31 cellular contexts compared by ENCODE assay signal in the genomic region with DNA sequence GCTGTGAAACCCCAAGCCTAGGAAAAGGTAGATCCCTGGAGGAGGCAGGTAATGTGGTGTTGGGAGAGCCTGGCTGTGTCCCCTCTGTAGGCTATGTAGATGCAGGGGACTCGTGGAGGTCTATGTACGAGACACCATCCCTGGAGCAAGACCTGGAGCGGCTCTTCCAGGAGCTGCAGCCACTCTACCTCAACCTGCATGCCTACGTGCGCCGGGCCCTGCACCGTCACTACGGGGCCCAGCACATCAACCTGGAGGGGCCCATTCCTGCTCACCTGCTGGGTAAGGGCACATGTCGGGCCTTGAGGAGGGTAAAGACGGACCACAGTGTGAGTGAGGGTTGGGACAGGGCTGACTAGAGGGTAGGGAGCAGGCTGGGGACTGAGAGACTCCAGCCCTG. TPM values are rescaled to one million over a fixed set of nuclear protein-coding genes. Genes with fewer than 3 reads are reported as not detected.
"Had no signal": no experiment of that assay in that cellular context is flagged by ENCODE, and none has a peak within 500 bp of the region (broad histone marks: within the 10 kb centered on the region; RNA-seq: fewer than 3 reads in every experiment).

No MANE protein-coding gene starts in this region.

- H3K4me1 ChIP-seq: gastrocnemius medialis, heart left ventricle, left lung, neural progenitor cell, psoas muscle, sigmoid colon, tibial nerve, vagina had no signal

- H3K4me2 ChIP-seq: hepatocyte, neural progenitor cell had no signal

- H3K4me3 Mint-ChIP-seq: naive thymus-derived CD4-positive, alpha-beta T cell; nephron; neural progenitor cell; stimulated activated memory B cell treated with anti-CD40 and anti-IgM and Interleukin-4, amounts not matched to agents 10 μg/mL and 1 μg/mL and 100 μg/mL, for 72 hours had no signal

- H3K27ac ChIP-seq: dorsolateral prefrontal cortex, gastrocnemius medialis, heart left ventricle, hepatocyte, neural progenitor cell, ovary, psoas muscle, sigmoid colon, thoracic aorta, tibial nerve, vagina had no signal

- H3K27ac Mint-ChIP-seq: nephron; neural progenitor cell; stimulated activated memory B cell treated with anti-CD40 and anti-IgM and Interleukin-4, amounts not matched to agents 10 μg/mL and 1 μg/mL and 100 μg/mL, for 72 hours had no signal

- H3K27me3 Mint-ChIP-seq: naive thymus-derived CD4-positive, alpha-beta T cell; stimulated activated memory B cell treated with anti-CD40 and anti-IgM and Interleukin-4, amounts not matched to agents 10 μg/mL and 1 μg/mL and 100 μg/mL, for 72 hours had no signal

- H3K79me2 ChIP-seq: hepatocyte had no signal

- H3K27me3 ChIP-seq: dorsolateral prefrontal cortex, gastrocnemius medialis, heart left ventricle, hepatocyte, left lung, neural progenitor cell, ovary, sigmoid colon, tibial nerve, vagina had no signal

- H3K36me3 ChIP-seq: gastrocnemius medialis, left lung, neural progenitor cell, ovary, sigmoid colon, thoracic aorta, tibial nerve, vagina had no signal

- H3K9me3 Mint-ChIP-seq: nephron; neural progenitor cell; stimulated activated memory B cell treated with anti-CD40 and anti-IgM and Interleukin-4, amounts not matched to agents 10 μg/mL and 1 μg/mL and 100 μg/mL, for 72 hours had no signal

- H3K4me1 Mint-ChIP-seq: nephron, neural progenitor cell had no signal

- H2AFZ ChIP-seq: hepatocyte, neural progenitor cell had no signal

- H3K36me3 Mint-ChIP-seq: naive thymus-derived CD4-positive, alpha-beta T cell; neural progenitor cell; stimulated activated memory B cell treated with anti-CD40 and anti-IgM and Interleukin-4, amounts not matched to agents 10 μg/mL and 1 μg/mL and 100 μg/mL, for 72 hours had no signal

- ATAC-seq: gastrocnemius medialis; heart left ventricle; left cardiac atrium; left lung; naive thymus-derived CD4-positive, alpha-beta T cell; psoas muscle; right cardiac atrium; stimulated activated memory B cell treated with anti-CD40 and anti-IgM and Interleukin-4, amounts not matched to agents 10 μg/mL and 1 μg/mL and 100 μg/mL, for 72 hours; stimulated activated naive CD8-positive, alpha-beta T cell treated with anti-CD3 and anti-CD28 coated beads, Interleukin-15, Interleukin-2, amounts not matched to agents 100 U/mL and 50 U/mL, for 24 hours had no signal

- DNase-seq: cortex of kidney; dorsolateral prefrontal cortex; effector CD4-positive, alpha-beta T cell; foreskin fibroblast; gastrocnemius medialis; left cardiac atrium; left lung; mesendoderm; midbrain; naive thymus-derived CD4-positive, alpha-beta T cell; nucleus accumbens; ovary; psoas muscle; sigmoid colon; stimulated activated CD4-positive, alpha-beta T cell treated with anti-CD3 and anti-CD28 coated beads, Interleukin-2, amount 100 ng/mL, for 24 hours; stimulated activated CD4-positive, alpha-beta T cell treated with anti-CD3 and anti-CD28 coated beads, Interleukin-4, amount 100 ng/mL, for 24 hours; stimulated activated naive CD8-positive, alpha-beta T cell treated with anti-CD3 and anti-CD28 coated beads, Interleukin-15, Interleukin-2, amounts not matched to agents 100 U/mL and 50 U/mL, for 24 hours; substantia nigra had no signal

- H3K9me3 ChIP-seq: gastrocnemius medialis, heart left ventricle, left lung, ovary, psoas muscle, sigmoid colon, thoracic aorta, tibial nerve, vagina had no signal

- H3K4me3 ChIP-seq: dorsolateral prefrontal cortex, gastrocnemius medialis, heart left ventricle, hepatocyte, left lung, neural progenitor cell, ovary, psoas muscle, sigmoid colon, thoracic aorta, tibial nerve, vagina had no signal

- H3K9ac ChIP-seq: neural progenitor cell had no signal

RNA-seq across cellular contexts. Expression of a gene that starts 12.0 kb away (rescaled TPM):
- polyA plus RNA-seq: naive thymus-derived CD4-positive, alpha-beta T cell had no signal

RNA-seq across cellular contexts. Expression of a gene that starts 34.3 kb away (rescaled TPM):
- total RNA-seq: gastrocnemius medialis; glomerular endothelial cell; heart left ventricle; left cardiac atrium; mucosa of gallbladder; naive thymus-derived CD4-positive, alpha-beta T cell; psoas muscle; right cardiac atrium; sigmoid colon; skeletal muscle tissue; thoracic aorta; tibial nerve; ureter; vagina had no signal
- polyA plus RNA-seq: hepatocyte; naive thymus-derived CD4-positive, alpha-beta T cell; ovary; psoas muscle; right cardiac atrium had no signal
